ENCODE assay signal across 27 cellular contexts in genomic region chr11:550746-551085, GRCh38.
"Had no signal": no experiment of that assay in that cellular context is flagged by ENCODE, and none has a peak within 500 bp of the region (broad histone marks: within the 10 kb centered on the region; RNA-seq: fewer than 3 reads in every experiment).

No MANE protein-coding gene starts in this region.

- H2AFZ ChIP-seq: hepatocyte had no signal

- H3K36me3 Mint-ChIP-seq: naive thymus-derived CD4-positive, alpha-beta T cell; natural killer cell treated with Interleukin-12 subunit alpha and Interleukin-12 subunit beta and Interleukin-15 and Interleukin-18, amount 100 ng/mL, for 72 hours; stimulated activated effector memory CD8-positive, alpha-beta T cell treated with anti-CD3 and anti-CD28 coated beads, Interleukin-12 subunit alpha, Interleukin-12 subunit beta, amount 100 ng/mL, for 72 hours had no signal

- H3K4me2 ChIP-seq: hepatocyte had no signal

- DNase-seq: islet precursor cell; left ventricle myocardium inferior; midbrain; mucosa of descending colon; naive thymus-derived CD4-positive, alpha-beta T cell; nucleus accumbens; posterior cingulate gyrus; retina; sigmoid colon; small intestine; spleen; stimulated activated CD4-positive, alpha-beta T cell treated with anti-CD3 and anti-CD28 coated beads, Interleukin-4, amount 100 ng/mL, for 24 hours; stimulated activated naive CD4-positive, alpha-beta T cell; tibial artery; trophoblast cell; upper lobe of right lung had no signal

- H3K27me3 Mint-ChIP-seq: naive thymus-derived CD4-positive, alpha-beta T cell; natural killer cell treated with Interleukin-12 subunit alpha and Interleukin-12 subunit beta and Interleukin-15 and Interleukin-18, amount 100 ng/mL, for 72 hours; stimulated activated naive CD8-positive, alpha-beta T cell treated with anti-CD3 and anti-CD28 coated beads, Interleukin-15, Interleukin-2, amounts not matched to agents 100 ng/mL and 50 ng/mL, for 24 hours had no signal

- H3K79me2 ChIP-seq: hepatocyte had no signal

- H3K27me3 ChIP-seq: pancreas had no signal

- H3K4me3 ChIP-seq: hepatocyte, left ventricle myocardium inferior, lung, mucosa of descending colon, pancreas, prostate gland, sigmoid colon, spleen, suprapubic skin, thoracic aorta, tibial artery, upper lobe of right lung had no signal

- H3K27ac ChIP-seq: hepatocyte, left ventricle myocardium inferior, pancreas, prostate gland, sigmoid colon, spleen, suprapubic skin, thoracic aorta, tibial artery, upper lobe of right lung had no signal

- H3K4me3 Mint-ChIP-seq: naive thymus-derived CD4-positive, alpha-beta T cell; natural killer cell treated with Interleukin-12 subunit alpha and Interleukin-12 subunit beta and Interleukin-15 and Interleukin-18, amount 100 ng/mL, for 72 hours; stimulated activated effector memory CD8-positive, alpha-beta T cell treated with anti-CD3 and anti-CD28 coated beads, Interleukin-12 subunit alpha, Interleukin-12 subunit beta, amount 100 ng/mL, for 72 hours; stimulated activated naive CD8-positive, alpha-beta T cell treated with anti-CD3 and anti-CD28 coated beads, Interleukin-15, Interleukin-2, amounts not matched to agents 100 ng/mL and 50 ng/mL, for 24 hours had no signal

- H3K9me3 ChIP-seq: left ventricle myocardium inferior, mucosa of descending colon, pancreas, prostate gland, sigmoid colon, spleen, suprapubic skin, thoracic aorta, tibial artery, upper lobe of right lung had no signal

- H3K9me3 Mint-ChIP-seq: naive thymus-derived CD4-positive, alpha-beta T cell; natural killer cell treated with Interleukin-12 subunit alpha and Interleukin-12 subunit beta and Interleukin-15 and Interleukin-18, amount 100 ng/mL, for 72 hours; stimulated activated effector memory CD8-positive, alpha-beta T cell treated with anti-CD3 and anti-CD28 coated beads, Interleukin-12 subunit alpha, Interleukin-12 subunit beta, amount 100 ng/mL, for 72 hours; stimulated activated naive CD8-positive, alpha-beta T cell treated with anti-CD3 and anti-CD28 coated beads, Interleukin-15, Interleukin-2, amounts not matched to agents 100 ng/mL and 50 ng/mL, for 24 hours had no signal

- H3K36me3 ChIP-seq: left ventricle myocardium inferior, pancreas, prostate gland, sigmoid colon, suprapubic skin, thoracic aorta, tibial artery, upper lobe of right lung had no signal

- H3K4me1 Mint-ChIP-seq: stimulated activated effector memory CD8-positive, alpha-beta T cell treated with anti-CD3 and anti-CD28 coated beads, Interleukin-12 subunit alpha, Interleukin-12 subunit beta, amount 100 ng/mL, for 72 hours had no signal

- H3K27ac Mint-ChIP-seq: natural killer cell treated with Interleukin-12 subunit alpha and Interleukin-12 subunit beta and Interleukin-15 and Interleukin-18, amount 100 ng/mL, for 72 hours; stimulated activated effector memory CD8-positive, alpha-beta T cell treated with anti-CD3 and anti-CD28 coated beads, Interleukin-12 subunit alpha, Interleukin-12 subunit beta, amount 100 ng/mL, for 72 hours; stimulated activated naive CD8-positive, alpha-beta T cell treated with anti-CD3 and anti-CD28 coated beads, Interleukin-15, Interleukin-2, amounts not matched to agents 100 ng/mL and 50 ng/mL, for 24 hours had no signal

- FAIRE-seq: pancreas, small intestine, urothelium cell line had no signal

- ATAC-seq: mucosa of descending colon; naive thymus-derived CD4-positive, alpha-beta T cell; natural killer cell treated with Interleukin-12 subunit alpha and Interleukin-12 subunit beta and Interleukin-15 and Interleukin-18, amount 100 ng/mL, for 72 hours; pancreas; right cardiac atrium; stimulated activated effector memory CD8-positive, alpha-beta T cell treated with anti-CD3 and anti-CD28 coated beads, Interleukin-12 subunit alpha, Interleukin-12 subunit beta, amount 100 ng/mL, for 72 hours; upper lobe of right lung had no signal
